In genomic region chr11:61815790-61816735, GRCh38 we compare ENCODE assay signal across 7 cellular contexts. TPM values are rescaled to one million over a fixed set of nuclear protein-coding genes. Genes with fewer than 3 reads are reported as not detected.
DNase-seq lines count a peak whose midpoint lies in the region; ATAC-seq, FAIRE-seq and TF ChIP-seq lines count a peak whose summit lies in the region.

No MANE protein-coding gene starts in this region.

- peaks cover 4% of the 10 kb centered on the region; the same call in 1 of the 2 replicates for H3K9me3 Mint-ChIP-seq in WTC11

- peaks cover 23% of the 10 kb centered on the region for H3K4me1 Mint-ChIP-seq in WTC11

- peak; percentile 61 for DNase-seq in GM12891 (ENCODE audit: insufficient read length, low spot score)
- peak; percentile 69 for DNase-seq in NCI-H146 treated with DMSO at 0.1 percent for 48 hours (lab: John Stamatoyannopoulos, UW; ENCODE audit: unreplicated experiment)
- peak; percentile 78 for DNase-seq in WTC11 (ENCODE audit: low spot score)
- peak; percentile 73 for DNase-seq in choroid plexus epithelial cell (ENCODE audit: low read depth)
- peak; percentile 45 for DNase-seq in kidney glomerular epithelial cell (lab: John Stamatoyannopoulos, UW)
- DNase-seq in stimulated activated CD4-positive, alpha-beta T cell treated with anti-CD3 and anti-CD28 coated beads, Interleukin-15, amount 100 ng/mL, for 48 hours (ENCODE audit: low read depth in 2 of 2), result peak; percentile 47 to 51

- peak; percentile 25 for ATAC-seq in HG02571 (IDR thresholded peaks at IDR 0.05; ENCODE audit: unreplicated experiment)
- ATAC-seq in WTC11, result peak; percentile 35

- no peaks in the 10 kb centered on the region; the same call in 1 of the 2 replicates for H3K27me3 Mint-ChIP-seq in WTC11 (ENCODE audit: low read depth)

- CTCF ChIA-PET in WTC11 (lab: Charles Lee), result interaction anchor here (0.5 to 5.8 kb wide), 23 partner anchors 12 to 560 kb away, joined by 3 to 64 read pairs (median 8); partner anchors contain the start of genes FADS2, FEN1 and TMEM258

- peak overlapping the region; percentile 86 for H3K4me3 ChIP-seq in choroid plexus epithelial cell (ENCODE audit: low read depth, low read length)

- TF ChIP-seq POLR2A in GM12891 (IDR thresholded peaks at IDR 0.05; ENCODE audit: low read depth, low read length), result no peak

- H3K27ac Mint-ChIP-seq in WTC11, result peak overlapping the region; percentile 99

- H3K4me3 Mint-ChIP-seq in WTC11, result peak overlapping the region; percentile 94

- POLR2A ChIA-PET in WTC11 (lab: Charles Lee), result interaction anchor here (0.8 to 3.2 kb wide), 16 partner anchors 10 to 292 kb away, joined by 3 to 66 read pairs (median 4); partner anchors contain the start of genes FADS2, FEN1 and TMEM258

- TF ChIP-seq CTCF in WTC11 (IDR thresholded peaks at IDR 0.05), result peak; percentile 1; the same call in 1 of the 2 replicates
- no peak for TF ChIP-seq CTCF in choroid plexus epithelial cell (conservative IDR thresholded peaks at IDR 0.05; ENCODE audit: low read depth, low read length)

- FAIRE-seq in GM12891 (lab: Jason Lieb, UNC), result no peak

- H3K36me3 Mint-ChIP-seq in WTC11, result peaks cover 35% of the 10 kb centered on the region

TF ChIP-seq in GM12891, 5 proteins besides CTCF, POLR2A, EP300 and RAD21:
- no peak for TF ChIP-seq SPI1 (IDR thresholded peaks at IDR 0.05; ENCODE audit: low read depth, low read length)
- no peak for TF ChIP-seq POLR2AphosphoS5 (IDR thresholded peaks at IDR 0.05; ENCODE audit: low read depth, low read length)
- TF ChIP-seq POU2F2 (IDR thresholded peaks at IDR 0.05; ENCODE audit: low read depth, low read length), result no peak
- TF ChIP-seq PAX5 (IDR thresholded peaks at IDR 0.05; ENCODE audit: insufficient read depth, low read length, severe bottlenecking), result no peak
- no peak for TF ChIP-seq TAF1 (IDR thresholded peaks at IDR 0.05; ENCODE audit: low read depth, low read length)

TF ChIP-seq in WTC11, 78 proteins besides CTCF, POLR2A, EP300 and RAD21 (continues in another document):
- TF ChIP-seq ETV6 (CRISPR knock-in tag; IDR thresholded peaks at IDR 0.05), result 0 out of 2 replicates have a peak, but pooled peaks have one; percentile 36
- TF ChIP-seq ZNF281 (CRISPR knock-in tag; IDR thresholded peaks at IDR 0.05), result 0 out of 2 replicates have a peak, but pooled peaks have one; percentile 45
- TF ChIP-seq PRRX2 (CRISPR knock-in tag; IDR thresholded peaks at IDR 0.05), result no peak
- TF ChIP-seq ZNF121 (CRISPR knock-in tag; IDR thresholded peaks at IDR 0.05), result no peak
- no peak for TF ChIP-seq ATF1 (CRISPR knock-in tag; IDR thresholded peaks at IDR 0.05)
- no peak for TF ChIP-seq NR2C2 (CRISPR knock-in tag; IDR thresholded peaks at IDR 0.05)
- TF ChIP-seq FOXP1 (CRISPR knock-in tag; IDR thresholded peaks at IDR 0.05; ENCODE audit: borderline replicate concordance), result no peak
- TF ChIP-seq ZSCAN18 (CRISPR knock-in tag; IDR thresholded peaks at IDR 0.05), result no peak
- peak; percentile 32; the same call in 1 of the 2 replicates for TF ChIP-seq ZNF416 (CRISPR knock-in tag; IDR thresholded peaks at IDR 0.05)
- no peak for TF ChIP-seq SMAD4 (CRISPR knock-in tag; IDR thresholded peaks at IDR 0.05)
- TF ChIP-seq ZNF219 (CRISPR knock-in tag; IDR thresholded peaks at IDR 0.05; ENCODE audit: borderline replicate concordance), result no peak
- TF ChIP-seq ZBTB43 (CRISPR knock-in tag; IDR thresholded peaks at IDR 0.05), result no peak; the same call in 1 of the 2 replicates
- no peak for TF ChIP-seq FOXK1 (CRISPR knock-in tag; IDR thresholded peaks at IDR 0.05)
- TF ChIP-seq HMGA2 (CRISPR knock-in tag; IDR thresholded peaks at IDR 0.05), result no peak
- TF ChIP-seq AR (CRISPR knock-in tag; IDR thresholded peaks at IDR 0.05), result no peak
- TF ChIP-seq ZNF232 (CRISPR knock-in tag; IDR thresholded peaks at IDR 0.05), result no peak; the same call in 1 of the 2 replicates
- TF ChIP-seq MAX (CRISPR knock-in tag; IDR thresholded peaks at IDR 0.05), result 0 out of 2 replicates have a peak, but pooled peaks have one; percentile 13

RNA-seq across cellular contexts. Expression of gene FADS1, which starts 0.7 kb away (rescaled TPM):
- polyA plus RNA-seq in GM12891 (2012; ENCODE audit: low read depth, missing spikeins), result 9.4 TPM
- total RNA-seq in WTC11 (2021), result 105 to 108 TPM (median 105 TPM) in 3 replicates

RNA-seq across cellular contexts. Expression of gene FADS2, which starts 12.0 kb away (rescaled TPM):
- 85.3 TPM for polyA plus RNA-seq in GM12891 (2012; ENCODE audit: low read depth, missing spikeins)
- 416 to 423 TPM (median 422 TPM) in 3 replicates for total RNA-seq in WTC11 (2021)

RNA-seq across cellular contexts. Expression of gene FEN1, which starts 23.4 kb away (rescaled TPM):
- 73.7 TPM for polyA plus RNA-seq in GM12891 (2012; ENCODE audit: low read depth, missing spikeins)
- 72.3 to 96.3 TPM (median 73.2 TPM) in 3 replicates for total RNA-seq in WTC11 (2021)

RNA-seq across cellular contexts. Expression of gene TMEM258, which starts 23.7 kb away (rescaled TPM):
- polyA plus RNA-seq in GM12891 (2012; ENCODE audit: low read depth, missing spikeins), result 340 TPM
- 175 to 192 TPM (median 190 TPM) in 3 replicates for total RNA-seq in WTC11 (2021)

Comparison
In these comparisons a context has a peak if more than half of its experiments do, and no peak if none do; other contexts are left out.
1. Peak in every context shown above with its lines: DNase-seq, ATAC-seq and H3K4me3 ChIP-seq.